In genomic region chr22:27816552-27816951, GRCh38 we compare ENCODE assay signal across 9 cellular contexts. TPM values are rescaled to one million over a fixed set of nuclear protein-coding genes. Genes with fewer than 3 reads are reported as not detected.
"Had no signal": no experiment of that assay in that cellular context is flagged by ENCODE, and none has a peak within 500 bp of the region (broad histone marks: within the 10 kb centered on the region; RNA-seq: fewer than 3 reads in every experiment).

No MANE protein-coding gene starts in this region.

- H3K27ac ChIP-seq: GM23248 had no signal

- FAIRE-seq: HTR-8/SVneo had no signal

- H3K36me3 Mint-ChIP-seq: IgD-negative memory B cell had no signal

- DNase-seq: GM23248, GOT3, H7, KG1 had no signal

- H2AFZ ChIP-seq: GM23248 had no signal

- H3K9ac ChIP-seq: GM23248 had no signal

- H3K4me3 Mint-ChIP-seq: IgD-negative memory B cell had no signal

- H3K36me3 ChIP-seq: HAP-1 had no signal

- ATAC-seq: HCT116 had no signal

- H3K4me3 ChIP-seq: GM23248, HAP-1 had no signal

- H3K4me1 Mint-ChIP-seq: IgD-negative memory B cell had no signal

- H3K9me3 ChIP-seq: HAP-1 had no signal

RNA-seq across cellular contexts. Expression of gene MN1, which starts 15.0 kb away (rescaled TPM):
- total RNA-seq: HT-29 had no signal
- polyA plus RNA-seq: IgD-negative memory B cell had no signal
